ENCODE assay signal across 30 cellular contexts in the genomic region with DNA sequence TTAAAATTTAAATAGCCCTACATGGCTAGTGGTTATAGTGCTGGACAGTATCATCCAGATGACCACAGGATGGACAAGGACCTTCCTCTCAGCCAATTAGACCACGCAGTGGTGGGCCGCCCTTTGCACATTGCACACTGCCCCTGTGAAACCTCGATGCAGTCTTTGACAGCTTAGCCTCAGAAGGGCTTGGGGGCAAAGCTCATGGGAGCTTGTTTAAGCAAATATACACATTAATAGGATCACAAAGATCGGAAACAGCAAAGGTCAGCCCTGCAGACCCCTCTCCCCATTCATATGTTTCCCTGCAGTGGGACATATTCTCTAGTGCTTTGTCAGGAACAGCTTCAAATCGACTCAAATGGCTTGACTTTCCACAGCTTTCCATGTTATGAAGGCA.
"Had no signal": no experiment of that assay in that cellular context is flagged by ENCODE, and none has a peak within 500 bp of the region (broad histone marks: within the 10 kb centered on the region; RNA-seq: fewer than 3 reads in every experiment).

No MANE protein-coding gene starts in this region.

- H3K36me3 ChIP-seq: neural progenitor cell, ovary, spleen, suprapubic skin, tibial artery, transverse colon, upper lobe of right lung, uterus had no signal

- DNase-seq: naive thymus-derived CD8-positive, alpha-beta T cell; nephron progenitor cell; occipital lobe; ovary; posterior cingulate gyrus; psoas muscle; right cardiac atrium; spleen; stimulated activated CD4-positive, alpha-beta T cell treated with anti-CD3 and anti-CD28 coated beads, Interleukin-12 subunit alpha, Interleukin-12 subunit beta, amount 100 ng/mL, for 4 hours; stimulated activated CD4-positive, alpha-beta T cell treated with anti-CD3 and anti-CD28 coated beads, Interleukin-1b, Interleukin-23, amount 100 ng/mL, for 48 hours; stimulated activated CD4-positive, alpha-beta T cell treated with anti-CD3 and anti-CD28 coated beads, Interleukin-4, amount 100 ng/mL, for 1 hour; stimulated activated CD4-positive, alpha-beta T cell treated with anti-CD3 and anti-CD28 coated beads, Interleukin-4, amount 100 ng/mL, for 4 hours; stimulated activated CD8-positive, alpha-beta memory T cell treated with anti-CD3 and anti-CD28 coated beads, Interleukin-4, amount 100 ng/mL, for 48 hours; stimulated activated naive CD4-positive, alpha-beta T cell; stimulated activated naive CD8-positive, alpha-beta T cell treated with anti-CD3 and anti-CD28 coated beads, Interleukin-15, amount 100 ng/mL, for 72 hours; stimulated activated naive CD8-positive, alpha-beta T cell treated with anti-CD3 and anti-CD28 coated beads, Interleukin-15, Interleukin-2, amounts not matched to agents 100 U/mL and 50 U/mL, for 24 hours; substantia nigra; testis; tibial artery; transverse colon; upper lobe of right lung; uterus had no signal

- H3K79me2 ChIP-seq: parathyroid adenoma had no signal

- H3K27me3 ChIP-seq: neural progenitor cell, ovary, spleen, suprapubic skin, testis, tibial artery, transverse colon, upper lobe of right lung, uterus had no signal

- H3K4me2 ChIP-seq: neural progenitor cell, smooth muscle cell had no signal

- H3K4me3 ChIP-seq: neural progenitor cell, ovary, psoas muscle, skin epidermis, smooth muscle cell, spleen, suprapubic skin, testis, tibial artery, transverse colon, upper lobe of right lung, uterus had no signal

- H3K27ac ChIP-seq: neural progenitor cell, ovary, parathyroid adenoma, psoas muscle, skin epidermis, spleen, suprapubic skin, testis, tibial artery, transverse colon, upper lobe of right lung, uterus had no signal

- ATAC-seq: naive thymus-derived CD8-positive, alpha-beta T cell; natural killer cell treated with Interleukin-12 subunit alpha and Interleukin-12 subunit beta and Interleukin-15 and Interleukin-18, amount 100 ng/mL, for 72 hours; psoas muscle; right cardiac atrium; sciatic nerve; stimulated activated memory B cell treated with anti-CD40 and anti-IgM and Interleukin-4, amounts not matched to agents 10 μg/mL and 1 μg/mL and 100 μg/mL, for 72 hours; stimulated activated naive CD8-positive, alpha-beta T cell treated with anti-CD3 and anti-CD28 coated beads, Interleukin-15, amount 100 ng/mL, for 72 hours; stimulated activated naive CD8-positive, alpha-beta T cell treated with anti-CD3 and anti-CD28 coated beads, Interleukin-15, Interleukin-2, amounts not matched to agents 100 U/mL and 50 U/mL, for 24 hours; upper lobe of right lung had no signal

- H3K9me3 ChIP-seq: ovary, psoas muscle, spleen, suprapubic skin, testis, tibial artery, transverse colon, upper lobe of right lung, uterus had no signal

- H3K9ac ChIP-seq: neural progenitor cell, parathyroid adenoma had no signal

- H2AFZ ChIP-seq: neural progenitor cell, parathyroid adenoma had no signal

- H3K4me1 ChIP-seq: parathyroid adenoma, psoas muscle, spleen, suprapubic skin, testis, tibial artery, transverse colon, upper lobe of right lung, uterus had no signal
